17 cellular contexts compared by ENCODE assay signal in genomic region chr1:245825128-245825901, GRCh38.
DNase-seq lines count a peak whose midpoint lies in the region; ATAC-seq and TF ChIP-seq lines count a peak whose summit lies in the region.
"Had no signal": no experiment of that assay in that cellular context is flagged by ENCODE, and none has a peak within 500 bp of the region (broad histone marks: within the 10 kb centered on the region; RNA-seq: fewer than 3 reads in every experiment).

No MANE protein-coding gene starts in this region.

- no peak overlapping the region for H3K14ac ChIP-seq in mesenchymal stem cell (ENCODE audit: low read length in 2 of 2)

- no peak overlapping the region for H3K27ac ChIP-seq in fibroblast of lung (ENCODE audit: insufficient read depth, low read length)
- no peak overlapping the region for H3K27ac ChIP-seq in mesenchymal stem cell (ENCODE audit: low read length, poor library complexity, severe bottlenecking)
- H3K27ac ChIP-seq in OCI-LY7 (ENCODE audit: low read depth, low read length, poor library complexity, severe bottlenecking), result no peak overlapping the region
- H3K27ac ChIP-seq: dorsolateral prefrontal cortex, foreskin keratinocyte, parathyroid adenoma had no signal

- CTCF ChIA-PET in OCI-LY7 (lab: Charles Lee; ENCODE audit: unreplicated experiment), result no interaction called here

- TF ChIP-seq POLR2A in NB4 (IDR thresholded peaks at IDR 0.05; ENCODE audit: extremely low read depth, insufficient read length), result no peak

- H3K27me3 ChIP-seq in fibroblast of lung (ENCODE audit: control insufficient read depth, insufficient read depth, low read length) (no peaks in the 10 kb centered on the region), mesenchymal stem cell (ENCODE audit: control insufficient read depth in 1 of 2, insufficient read depth in 1 of 2, low read length in 2 of 2) (no peaks in the 10 kb centered on the region)
- H3K27me3 ChIP-seq: dorsolateral prefrontal cortex, foreskin keratinocyte had no signal

- H3K4me3 ChIP-seq in NB4 (ENCODE audit: low read depth, low read length) (no peak overlapping the region), fibroblast of lung (replicated peaks in 1 of 4; ENCODE audit: control extremely low read depth in 1 of 4, insufficient read depth in 1 of 4, low read depth in 3 of 4, low read length in 4 of 4) (no peak overlapping the region), mesenchymal stem cell (ENCODE audit: insufficient read depth in 1 of 2, low read depth in 1 of 2, low read length in 2 of 2) (no peak overlapping the region), OCI-LY7 (ENCODE audit: low read depth, low read length, poor library complexity, severe bottlenecking) (no peak overlapping the region)
- H3K4me3 ChIP-seq: dorsolateral prefrontal cortex had no signal

- H2BK15ac ChIP-seq in mesenchymal stem cell (ENCODE audit: low read depth, poor library complexity, severe bottlenecking), result no peak overlapping the region

- H3K4me2 ChIP-seq in fibroblast of lung (ENCODE audit: extremely low read depth, insufficient read depth, low read length) (no peak overlapping the region), mesenchymal stem cell (ENCODE audit: low read length, poor library complexity, severe bottlenecking) (no peak overlapping the region), OCI-LY7 (ENCODE audit: low read length) (no peak overlapping the region)

- no peaks in the 10 kb centered on the region for H3K9me3 ChIP-seq in fibroblast of lung (ENCODE audit: control insufficient read depth, insufficient read depth, low read depth, low read length)
- no peaks in the 10 kb centered on the region for H3K9me3 ChIP-seq in mesenchymal stem cell (ENCODE audit: control insufficient read depth, low read length)
- H3K9me3 ChIP-seq in OCI-LY7 (ENCODE audit: low read length), result no peaks in the 10 kb centered on the region

- H2BK12ac ChIP-seq in mesenchymal stem cell (ENCODE audit: low read length in 2 of 2), result no peak overlapping the region

- no peak overlapping the region for H2BK5ac ChIP-seq in mesenchymal stem cell (ENCODE audit: low read depth, low read length, poor library complexity, severe bottlenecking)

- no peaks in the 10 kb centered on the region for H3K79me1 ChIP-seq in mesenchymal stem cell (replicated peaks; ENCODE audit: low read length, poor library complexity, severe bottlenecking)

- BruUV-seq in OCI-LY7 (replicated peaks; lab: Mats Ljungman, UMichigan), result no TSS peak

- H4K20me1 ChIP-seq in fibroblast of lung (ENCODE audit: control insufficient read depth, extremely low read depth, insufficient read depth, low read length) (no peaks in the 10 kb centered on the region), OCI-LY7 (ENCODE audit: insufficient read depth, low read length) (no peaks in the 10 kb centered on the region)

- no peak overlapping the region for H4K8ac ChIP-seq in mesenchymal stem cell (ENCODE audit: low read length)

- 88% methylated on average over 13 of the region's 13 CpGs for WGBS in mesenchymal stem cell

- no peak overlapping the region for H3K4ac ChIP-seq in mesenchymal stem cell (ENCODE audit: low read depth in 1 of 2, low read length in 2 of 2)

- H4K91ac ChIP-seq in mesenchymal stem cell (ENCODE audit: low read length), result no peak overlapping the region

- DNase-seq in NCI-H146 (lab: John Stamatoyannopoulos, UW) (peak; percentile 6), NCI-H146 treated with DMSO at 0.1 percent for 48 hours (lab: John Stamatoyannopoulos, UW; ENCODE audit: unreplicated experiment) (no peak), NB4 (ENCODE audit: low read depth) (peak; percentile 4), fibroblast of lung (ENCODE audit: low read depth in 2 of 2) (peak; percentile 29 to 48), mesenchymal stem cell (no peak), OCI-LY7 (ENCODE audit: low spot score) (no peak)
- DNase-seq: activated CD4-positive, CD25-positive, alpha-beta regulatory T cell treated with anti-CD3 and anti-CD28 coated beads, Interleukin-2, amount 50 U/mL, for 72 hours; Caco-2; dorsolateral prefrontal cortex; foreskin keratinocyte; immature natural killer cell; NCI-H1048; NCI-H226; substantia nigra had no signal

- no peaks in the 10 kb centered on the region for H3K79me2 ChIP-seq in fibroblast of lung (ENCODE audit: control insufficient read depth, insufficient read depth, low read length)
- no peaks in the 10 kb centered on the region for H3K79me2 ChIP-seq in OCI-LY7 (ENCODE audit: insufficient read depth, low read depth, low read length)
- H3K79me2 ChIP-seq: parathyroid adenoma had no signal

- intact Hi-C loops in OCI-LY7 (cut with micrococcal nuclease; ENCODE audit: unreplicated experiment), result no loop called here

- peak overlapping the region; percentile 17 for H2AK5ac ChIP-seq in mesenchymal stem cell (ENCODE audit: low read length, severe bottlenecking)

- POLR2A ChIA-PET in OCI-LY7 (lab: Charles Lee), result interaction anchor here (1.8 kb wide), 1 partner anchor 11 kb away, joined by 7 read pairs; no protein-coding TSS in a partner anchor

- H3K23ac ChIP-seq in mesenchymal stem cell (ENCODE audit: low read length in 2 of 2), result no peak overlapping the region

- no peak for ATAC-seq in HG02610 (IDR thresholded peaks at IDR 0.05; ENCODE audit: unreplicated experiment)
- no peak for ATAC-seq in HG03342 (IDR thresholded peaks at IDR 0.05; ENCODE audit: unreplicated experiment)
- ATAC-seq: foreskin keratinocyte had no signal

- H2BK120ac ChIP-seq in mesenchymal stem cell (ENCODE audit: low read depth, low read length), result peak overlapping the region; percentile 38

- H3K9ac ChIP-seq in fibroblast of lung (ENCODE audit: insufficient read depth, low read length) (no peak overlapping the region), mesenchymal stem cell (ENCODE audit: low read length) (no peak overlapping the region)
- H3K9ac ChIP-seq: parathyroid adenoma had no signal

- H3K36me3 ChIP-seq in fibroblast of lung (ENCODE audit: control insufficient read depth, insufficient read depth, low read length) (no peaks in the 10 kb centered on the region), mesenchymal stem cell (ENCODE audit: control insufficient read depth in 1 of 2, insufficient read depth in 2 of 2, low read depth in 1 of 2, low read length in 2 of 2) (peaks cover 0 to 4% of the 10 kb centered on the region in 2 experiments), OCI-LY7 (ENCODE audit: insufficient read depth, low read length) (no peaks in the 10 kb centered on the region)

- H3K9me2 ChIP-seq in OCI-LY7 (ENCODE audit: insufficient read depth, low read length), result no peaks in the 10 kb centered on the region

- TF ChIP-seq CTCF in NB4 (IDR thresholded peaks at IDR 0.05; ENCODE audit: low read depth, low read length) (no peak), fibroblast of lung (conservative IDR thresholded peaks at IDR 0.05 in 1 of 2, IDR thresholded peaks at IDR 0.05 in 1 of 2; ENCODE audit: low read depth in 1 of 2, low read length in 2 of 2) (peak; percentile 39 to 53), OCI-LY7 (conservative IDR thresholded peaks at IDR 0.05; ENCODE audit: low read length) (no peak)

- H3K4me1 ChIP-seq in fibroblast of lung (ENCODE audit: control insufficient read depth, extremely low read depth, insufficient read depth, low read length) (peaks cover 6% of the 10 kb centered on the region), mesenchymal stem cell (ENCODE audit: control insufficient read depth, insufficient read depth, low read depth, low read length) (peaks cover 5% of the 10 kb centered on the region), OCI-LY7 (ENCODE audit: insufficient read depth, low read length, poor library complexity, severe bottlenecking) (peaks cover 4% of the 10 kb centered on the region)
- H3K4me1 ChIP-seq: parathyroid adenoma had no signal

- H3K18ac ChIP-seq in mesenchymal stem cell (ENCODE audit: low read depth in 1 of 2, low read length in 2 of 2), result no peak overlapping the region

- peak overlapping the region; percentile 17 for H2AFZ ChIP-seq in fibroblast of lung (ENCODE audit: low read length)
- H2AFZ ChIP-seq in mesenchymal stem cell (ENCODE audit: low read depth, low read length), result no peak overlapping the region
- no peak overlapping the region for H2AFZ ChIP-seq in OCI-LY7 (ENCODE audit: low read length)
- H2AFZ ChIP-seq: parathyroid adenoma had no signal

Comparison
In these comparisons a context has a peak if more than half of its experiments do, and no peak if none do; other contexts are left out.
1. DNase-seq: peak in NCI-H146 (single experiment), NB4 (single experiment) and fibroblast of lung (2 of 2); none in NCI-H146 treated with DMSO at 0.1 percent for 48 hours (single experiment), mesenchymal stem cell (single experiment) and OCI-LY7 (single experiment).
2. CTCF ChIP-seq: peak in fibroblast of lung (2 of 2); none in NB4 (single experiment) and OCI-LY7 (single experiment).